32 cellular contexts compared by ENCODE assay signal in genomic region chr2:29611850-29612249, GRCh38.
"Had no signal": no experiment of that assay in that cellular context is flagged by ENCODE, and none has a peak within 500 bp of the region (broad histone marks: within the 10 kb centered on the region; RNA-seq: fewer than 3 reads in every experiment).

No MANE protein-coding gene starts in this region.

- H3K27me3 Mint-ChIP-seq: progenitor cell of endocrine pancreas, type B pancreatic cell had no signal

- H3K36me3 ChIP-seq: gastrocnemius medialis, neutrophil, ovary, thoracic aorta, uterus had no signal

- H3K9me3 ChIP-seq: gastrocnemius medialis, neutrophil, ovary, thoracic aorta, uterus had no signal

- H3K4me1 Mint-ChIP-seq: activated B cell treated with CpG ODN at 0.5 μM for 24 hours; activated naive CD8-positive, alpha-beta T cell treated with anti-CD3 and anti-CD28 coated beads, Interleukin-2, amount 50 U/mL, for 24 hours; activated T-helper 17 cell treated with anti-CD3 and anti-CD28 coated beads, Interleukin-2, amount 50 U/mL, for 72 hours; central memory CD8-positive, alpha-beta T cell; naive B cell had no signal

- H3K4me3 Mint-ChIP-seq: activated B cell treated with CpG ODN at 0.5 μM for 24 hours; activated CD8-positive, alpha-beta T cell treated with anti-CD3 and anti-CD28 coated beads for 36 hours; activated naive CD8-positive, alpha-beta T cell treated with anti-CD3 and anti-CD28 coated beads, Interleukin-2, amount 50 U/mL, for 24 hours; activated T-cell treated with anti-CD3 and anti-CD28 coated beads, Interleukin-2, amount 50 U/mL, for 4 hours; activated T-helper 17 cell treated with anti-CD3 and anti-CD28 coated beads, Interleukin-2, amount 50 U/mL, for 72 hours; central memory CD8-positive, alpha-beta T cell; mesothelial cell of epicardium; naive B cell; nephron progenitor cell; T-helper 1 cell treated with Interleukin-12 subunit alpha and Interleukin-12 subunit beta and Interleukin-4 antibody, amounts not matched to agents 30 μg/mL and 1 μg/mL, for 36 hours; type B pancreatic cell had no signal

- ATAC-seq: activated CD8-positive, alpha-beta T cell treated with anti-CD3 and anti-CD28 coated beads for 36 hours; activated naive CD8-positive, alpha-beta T cell treated with anti-CD3 and anti-CD28 coated beads, Interleukin-2, amount 50 U/mL, for 24 hours; activated T-cell treated with anti-CD3 and anti-CD28 coated beads, Interleukin-2, amount 50 U/mL, for 4 hours; activated T-helper 17 cell treated with anti-CD3 and anti-CD28 coated beads, Interleukin-2, amount 50 U/mL, for 72 hours; gastrocnemius medialis; left cardiac atrium; sciatic nerve; stimulated activated naive CD8-positive, alpha-beta T cell treated with anti-CD3 and anti-CD28 coated beads, Interleukin-15, Interleukin-2, amounts not matched to agents 100 U/mL and 50 U/mL, for 24 hours had no signal

- H3K36me3 Mint-ChIP-seq: mesothelial cell of epicardium, naive B cell had no signal

- H3K27me3 ChIP-seq: neutrophil, ovary, uterus had no signal

- H3K4me3 ChIP-seq: gastrocnemius medialis, ovary, skin epidermis, thoracic aorta, uterus had no signal

- H3K27ac Mint-ChIP-seq: activated B cell treated with CpG ODN at 0.5 μM for 24 hours; activated CD8-positive, alpha-beta T cell treated with anti-CD3 and anti-CD28 coated beads for 36 hours; activated naive CD8-positive, alpha-beta T cell treated with anti-CD3 and anti-CD28 coated beads, Interleukin-2, amount 50 U/mL, for 24 hours; activated T-helper 17 cell treated with anti-CD3 and anti-CD28 coated beads, Interleukin-2, amount 50 U/mL, for 72 hours; mesothelial cell of epicardium; naive B cell; nephron progenitor cell; progenitor cell of endocrine pancreas; T-helper 1 cell treated with Interleukin-12 subunit alpha and Interleukin-12 subunit beta and Interleukin-4 antibody, amounts not matched to agents 30 μg/mL and 1 μg/mL, for 36 hours; type B pancreatic cell had no signal

- H3K9me3 Mint-ChIP-seq: activated B cell treated with CpG ODN at 0.5 μM for 24 hours; activated CD8-positive, alpha-beta T cell treated with anti-CD3 and anti-CD28 coated beads for 36 hours; activated naive CD8-positive, alpha-beta T cell treated with anti-CD3 and anti-CD28 coated beads, Interleukin-2, amount 50 U/mL, for 24 hours; activated T-cell treated with anti-CD3 and anti-CD28 coated beads, Interleukin-2, amount 50 U/mL, for 4 hours; activated T-helper 17 cell treated with anti-CD3 and anti-CD28 coated beads, Interleukin-2, amount 50 U/mL, for 72 hours; central memory CD8-positive, alpha-beta T cell; mesothelial cell of epicardium; T-helper 1 cell treated with Interleukin-12 subunit alpha and Interleukin-12 subunit beta and Interleukin-4 antibody, amounts not matched to agents 30 μg/mL and 1 μg/mL, for 36 hours had no signal

- DNase-seq: activated B cell treated with CpG ODN at 0.5 μM for 24 hours; activated CD4-positive, alpha-beta T cell treated with anti-CD3 and anti-CD28 coated beads, Interleukin-2, amount 50 U/mL, for 1 hour; activated CD8-positive, alpha-beta T cell treated with anti-CD3 and anti-CD28 coated beads for 36 hours; activated gamma-delta T cell treated with Interleukin-2 at 50 U/mL for 16 hours; activated naive CD4-positive, alpha-beta T cell treated with anti-CD3 and anti-CD28 coated beads, Interleukin-2, amount 50 U/mL, for 16 hours; activated naive CD8-positive, alpha-beta T cell treated with anti-CD3 and anti-CD28 coated beads, Interleukin-2, amount 50 U/mL, for 24 hours; activated T-cell treated with anti-CD3 and anti-CD28 coated beads, Interleukin-2, amount 50 U/mL, for 4 hours; amygdala; dermis blood vessel endothelial cell; effector CD4-positive, alpha-beta T cell; gastrocnemius medialis; glutamatergic neuron; left cardiac atrium; mammary epithelial cell; naive B cell; nephron progenitor cell; ovary; retina; stimulated activated CD4-positive, alpha-beta T cell treated with anti-CD3 and anti-CD28 coated beads, Interleukin-12 subunit alpha, Interleukin-12 subunit beta, amount 100 ng/mL, for 4 hours; stimulated activated CD4-positive, alpha-beta T cell treated with anti-CD3 and anti-CD28 coated beads, Interleukin-4, amount 100 ng/mL, for 1 hour; stimulated activated naive CD8-positive, alpha-beta T cell treated with anti-CD3 and anti-CD28 coated beads, Interleukin-15, Interleukin-2, amounts not matched to agents 100 U/mL and 50 U/mL, for 24 hours; uterus had no signal

- H3K4me1 ChIP-seq: gastrocnemius medialis, uterus had no signal
